Comparison of ENCODE assay signal across 15 cellular contexts in the genomic region with DNA sequence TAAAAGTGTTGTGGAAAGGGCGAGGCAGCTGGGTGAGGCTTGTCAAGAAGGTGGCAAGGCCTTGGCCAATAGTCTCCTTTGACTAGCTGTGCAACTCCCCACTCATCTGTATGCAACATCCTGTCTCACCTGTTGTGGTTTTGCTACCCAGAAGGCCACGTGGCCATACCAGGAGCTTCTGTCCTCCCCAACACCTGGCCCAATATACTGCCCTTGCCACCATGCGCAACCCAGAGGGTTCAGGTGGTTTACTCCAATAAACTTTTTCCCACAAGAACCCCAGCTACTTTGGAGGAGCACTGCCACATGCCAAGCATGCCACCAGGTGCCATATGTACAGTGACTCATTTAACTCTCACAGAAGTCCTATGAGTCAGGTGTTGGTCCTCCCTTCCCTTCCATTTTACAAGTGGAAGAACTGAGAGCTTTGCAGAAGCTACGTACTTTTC. TPM values are rescaled to one million over a fixed set of nuclear protein-coding genes. Genes with fewer than 3 reads are reported as not detected.
A peak's percentile ranks its signal among the peaks of the same experiment; 100 is the strongest.
DNase-seq lines count a peak whose midpoint lies in the region; ATAC-seq, FAIRE-seq and TF ChIP-seq lines count a peak whose summit lies in the region.
"Had no signal": no experiment of that assay in that cellular context is flagged by ENCODE, and none has a peak within 500 bp of the region (broad histone marks: within the 10 kb centered on the region; RNA-seq: fewer than 3 reads in every experiment).

No MANE protein-coding gene starts in this region.

- FAIRE-seq in A549 (lab: Jason Lieb, UNC) = no peak
- FAIRE-seq: colon had no signal

- WGBS in A549 (ENCODE audit: missing lambda C conversion rate) = 95% methylated on average over 4 of the region's 4 CpGs

- peaks cover 8% of the 10 kb centered on the region for H3K4me1 Mint-ChIP-seq in CD8-positive, alpha-beta T cell (ENCODE audit: low read depth)
- H3K4me1 Mint-ChIP-seq in natural killer cell treated with Interleukin-12 subunit alpha and Interleukin-12 subunit beta and Interleukin-15 and Interleukin-18, amount 100 ng/mL, for 72 hours (ENCODE audit: low read depth in 2 of 2) = peaks cover 3 to 6% of the 10 kb centered on the region in 2 donors
- H3K4me1 Mint-ChIP-seq: H9, WTC11 had no signal

- DNase-seq in A549 (ENCODE audit: low read depth in 1 of 2, low spot score in 1 of 2) (no peak), RWPE2 (ENCODE audit: low spot score) (no peak), epithelial cell of prostate (ENCODE audit: low read depth, low spot score) (peak; percentile 89), tibial artery (no peak), COLO668 (lab: John Stamatoyannopoulos, UW; ENCODE audit: unreplicated experiment) (no peak)
- peak in 1 of 7 experiments; percentile 37 for DNase-seq in CD8-positive, alpha-beta T cell
- no peak for DNase-seq in natural killer cell treated with Interleukin-12 subunit alpha and Interleukin-12 subunit beta and Interleukin-15 and Interleukin-18, amount 100 ng/mL, for 72 hours (ENCODE audit: low spot score)
- DNase-seq: CD8-positive, alpha-beta memory T cell; erythroblast; H9; NK-92 treated with Interleukin-12 subunit alpha and Interleukin-12 subunit beta, amount 100 ng/mL, for 24 hours had no signal

- no peaks in the 10 kb centered on the region for H3K27me3 Mint-ChIP-seq in CD8-positive, alpha-beta T cell (ENCODE audit: low read depth)
- no peaks in the 10 kb centered on the region for H3K27me3 Mint-ChIP-seq in natural killer cell treated with Interleukin-12 subunit alpha and Interleukin-12 subunit beta and Interleukin-15 and Interleukin-18, amount 100 ng/mL, for 72 hours
- H3K27me3 Mint-ChIP-seq: CD8-positive, alpha-beta memory T cell had no signal

- no peaks in the 10 kb centered on the region for H3K27me3 ChIP-seq in CD8-positive, alpha-beta T cell (ENCODE audit: insufficient read depth, low read length)
- H3K27me3 ChIP-seq in RWPE2 (ENCODE audit: insufficient read depth, poor library complexity, severe bottlenecking) (no peaks in the 10 kb centered on the region), tibial artery (no peaks in the 10 kb centered on the region)
- H3K27me3 ChIP-seq: adrenal gland had no signal

- no peak overlapping the region for H3K4me2 ChIP-seq in A549

- TF ChIP-seq CTCF in A549 (IDR thresholded peaks at IDR 0.05) = no peak
- no peak for TF ChIP-seq CTCF in CD8-positive, alpha-beta T cell (IDR thresholded peaks at IDR 0.05)
- no peak for TF ChIP-seq CTCF in RWPE2 (IDR thresholded peaks at IDR 0.05; ENCODE audit: poor library complexity, severe bottlenecking)
- TF ChIP-seq CTCF in tibial artery (IDR thresholded peaks at IDR 0.05) = no peak

- H3K4me1 ChIP-seq in A549 = peaks cover 6% of the 10 kb centered on the region; the same call in 1 of the 3 replicates
- H3K4me1 ChIP-seq in CD8-positive, alpha-beta T cell (ENCODE audit: insufficient read depth, low read length) = no peaks in the 10 kb centered on the region
- H3K4me1 ChIP-seq in RWPE2 (ENCODE audit: insufficient read depth, poor library complexity, severe bottlenecking) = peaks cover 8% of the 10 kb centered on the region
- no peaks in the 10 kb centered on the region for H3K4me1 ChIP-seq in tibial artery
- H3K4me1 ChIP-seq: adrenal gland had no signal

- no peak overlapping the region for H3K4me3 Mint-ChIP-seq in CD8-positive, alpha-beta T cell
- no peak overlapping the region for H3K4me3 Mint-ChIP-seq in natural killer cell treated with Interleukin-12 subunit alpha and Interleukin-12 subunit beta and Interleukin-15 and Interleukin-18, amount 100 ng/mL, for 72 hours
- H3K4me3 Mint-ChIP-seq: CD8-positive, alpha-beta memory T cell; H9; nephron; WTC11 had no signal

- no peaks in the 10 kb centered on the region for H3K9me3 Mint-ChIP-seq in CD8-positive, alpha-beta T cell
- H3K9me3 Mint-ChIP-seq in natural killer cell treated with Interleukin-12 subunit alpha and Interleukin-12 subunit beta and Interleukin-15 and Interleukin-18, amount 100 ng/mL, for 72 hours = no peaks in the 10 kb centered on the region
- H3K9me3 Mint-ChIP-seq: CD8-positive, alpha-beta memory T cell; H9; nephron; WTC11 had no signal

- intact Hi-C loops in CD8-positive, alpha-beta T cell (cut with DNase I, micrococcal nuclease) = no loop called here
- intact Hi-C loops in tibial artery (cut with DNase I; ENCODE audit: low total_unique reads) = no loop called here

- H3K27ac Mint-ChIP-seq in CD8-positive, alpha-beta T cell = peak overlapping the region; percentile 50
- no peak overlapping the region for H3K27ac Mint-ChIP-seq in natural killer cell treated with Interleukin-12 subunit alpha and Interleukin-12 subunit beta and Interleukin-15 and Interleukin-18, amount 100 ng/mL, for 72 hours
- H3K27ac Mint-ChIP-seq: nephron, WTC11 had no signal

- ATAC-seq in A549 (peak; percentile 15 to 41; a peak in 3 of 6 replicates), RWPE2 (ENCODE audit: low read depth) (peak; percentile 66)
- no peak for ATAC-seq in CD8-positive, alpha-beta T cell
- no peak for ATAC-seq in natural killer cell treated with Interleukin-12 subunit alpha and Interleukin-12 subunit beta and Interleukin-15 and Interleukin-18, amount 100 ng/mL, for 72 hours
- ATAC-seq: WTC11 had no signal

- TF ChIP-seq EP300 in A549 (IDR thresholded peaks at IDR 0.05) = no peak

- CTCF ChIA-PET in A549 (lab: Yijun Ruan, JAX) = interaction anchor here (0.7 to 2.5 kb wide), 4 partner anchors 8 to 555 kb away, joined by 3 to 16 read pairs (median 6); a partner anchor contains a TSS
- CTCF ChIA-PET in CD8-positive, alpha-beta T cell (lab: Charles Lee) = interaction anchor here (1.6 kb wide), 1 partner anchor 41 kb away, joined by 3 read pairs; no protein-coding TSS in a partner anchor

- no peak for TF ChIP-seq RAD21 in A549 (conservative IDR thresholded peaks at IDR 0.05 in 1 of 2, IDR thresholded peaks at IDR 0.05 in 1 of 2)

- H3K4me3 ChIP-seq in A549 = no peak overlapping the region
- no peak overlapping the region for H3K4me3 ChIP-seq in CD8-positive, alpha-beta T cell (ENCODE audit: low read depth, low read length)
- no peak overlapping the region for H3K4me3 ChIP-seq in RWPE2 (ENCODE audit: severe bottlenecking)
- H3K4me3 ChIP-seq in tibial artery = no peak overlapping the region
- H3K4me3 ChIP-seq: adrenal gland had no signal

- H3K27ac ChIP-seq in A549 (no peak overlapping the region), RWPE2 (ENCODE audit: poor library complexity, severe bottlenecking) (peak overlapping the region; percentile 19), epithelial cell of prostate (peak overlapping the region; percentile 80), tibial artery (no peak overlapping the region)
- H3K27ac ChIP-seq in CD8-positive, alpha-beta T cell (ENCODE audit: low read depth, low read length) = no peak overlapping the region
- H3K27ac ChIP-seq: adrenal gland had no signal

- POLR2A ChIA-PET in A549 (lab: Yijun Ruan, JAX) = interaction anchor here (0.6 to 1.1 kb wide), 3 partner anchors 10 to 23 kb away, joined by 3 read pairs; a partner anchor contains a TSS
- POLR2A ChIA-PET in CD8-positive, alpha-beta T cell (lab: Charles Lee) = interaction anchor here (1.4 kb wide), 1 partner anchor 11 kb away, joined by 6 read pairs; a partner anchor contains a TSS

- H3K9me3 ChIP-seq in A549 (no peaks in the 10 kb centered on the region), RWPE2 (ENCODE audit: severe bottlenecking) (no peaks in the 10 kb centered on the region), tibial artery (no peaks in the 10 kb centered on the region)
- no peaks in the 10 kb centered on the region for H3K9me3 ChIP-seq in CD8-positive, alpha-beta T cell (ENCODE audit: low read length)
- H3K9me3 ChIP-seq: adrenal gland had no signal

- H3K36me3 ChIP-seq in CD8-positive, alpha-beta T cell (ENCODE audit: insufficient read depth, low read length) = no peaks in the 10 kb centered on the region
- H3K36me3 ChIP-seq in RWPE2 (ENCODE audit: low read depth) = peaks cover 89% of the 10 kb centered on the region
- H3K36me3 ChIP-seq in tibial artery = peaks cover 36 to 73% (median 36%) of the 10 kb centered on the region in 3 donors

- TF ChIP-seq POLR2A in A549 (IDR thresholded peaks at IDR 0.05; ENCODE audit: low read length) = no peak

- H3K36me3 Mint-ChIP-seq in CD8-positive, alpha-beta T cell = peaks cover 59% of the 10 kb centered on the region
- H3K36me3 Mint-ChIP-seq in natural killer cell treated with Interleukin-12 subunit alpha and Interleukin-12 subunit beta and Interleukin-15 and Interleukin-18, amount 100 ng/mL, for 72 hours = peaks cover 28% of the 10 kb centered on the region

RNA-seq across cellular contexts. Expression of a gene that starts 10.2 kb away (rescaled TPM):
- polyA plus RNA-seq in A549 (2011; rRNA removed) (99.0 and 124 TPM in 2 replicates), A549 (2017; fragmentation: RNase III; extraction: RNeasy Plus Mini Kit Qiagen cat#74134 plus additional on column Dnase treatment) (91.7 to 103 TPM (median 94.4 TPM) in 3 replicates)
- 173 and 188 TPM in 2 replicates for polyA plus RNA-seq in A549 (2012; cell fraction: cytosol; rRNA removed)
- polyA plus RNA-seq in A549 (2012; cell fraction: nucleus; rRNA removed) = 710 and 720 TPM in 2 replicates
- polyA minus RNA-seq in A549 (2011; rRNA and poly(A)+ RNA removed) = 187 and 212 TPM in 2 replicates
- total RNA-seq in CD8-positive, alpha-beta T cell = 10 to 100 TPM; 55.9 to 57.7 TPM
- total RNA-seq in natural killer cell treated with Interleukin-12 subunit alpha and Interleukin-12 subunit beta and Interleukin-15 and Interleukin-18, amount 100 ng/mL, for 72 hours = 100 to 1,000 TPM; 103 to 333 TPM

RNA-seq across cellular contexts. Expression of a gene that starts 10.3 kb away (rescaled TPM):
- 26.1 and 30.0 TPM in 2 replicates for polyA plus RNA-seq in A549 (2011; rRNA removed)
- polyA plus RNA-seq in A549 (2012; cell fraction: cytosol; rRNA removed) = 14.1 and 18.5 TPM in 2 replicates
- polyA plus RNA-seq in A549 (2012; cell fraction: nucleus; rRNA removed) = 5.0 and 8.7 TPM in 2 replicates
- 30.8 to 32.3 TPM (median 32.1 TPM) in 3 replicates for polyA plus RNA-seq in A549 (2017; fragmentation: RNase III; extraction: RNeasy Plus Mini Kit Qiagen cat#74134 plus additional on column Dnase treatment)
- polyA minus RNA-seq in A549 (2011; rRNA and poly(A)+ RNA removed) = 6.1 and 6.8 TPM in 2 replicates
- total RNA-seq in CD8-positive, alpha-beta T cell = 1 to 10 TPM; 2.3 to 3.4 TPM
- 10 to 100 TPM; 13.0 to 21.5 TPM for total RNA-seq in natural killer cell treated with Interleukin-12 subunit alpha and Interleukin-12 subunit beta and Interleukin-15 and Interleukin-18, amount 100 ng/mL, for 72 hours

RNA-seq across cellular contexts. Expression of a gene that starts 20.3 kb away (rescaled TPM):
- 144 and 163 TPM in 2 replicates for polyA plus RNA-seq in A549 (2011; rRNA removed)
- polyA plus RNA-seq in A549 (2012; cell fraction: cytosol; rRNA removed) = 79.3 and 90.6 TPM in 2 replicates
- polyA plus RNA-seq in A549 (2012; cell fraction: nucleus; rRNA removed) = 97.0 and 107 TPM in 2 replicates
- 79.9 to 91.9 TPM (median 83.7 TPM) in 3 replicates for polyA plus RNA-seq in A549 (2017; fragmentation: RNase III; extraction: RNeasy Plus Mini Kit Qiagen cat#74134 plus additional on column Dnase treatment)
- 116 and 122 TPM in 2 replicates for polyA minus RNA-seq in A549 (2011; rRNA and poly(A)+ RNA removed)
- total RNA-seq in CD8-positive, alpha-beta T cell = 100 to 1,000 TPM; 185 to 193 TPM
- total RNA-seq in natural killer cell treated with Interleukin-12 subunit alpha and Interleukin-12 subunit beta and Interleukin-15 and Interleukin-18, amount 100 ng/mL, for 72 hours = 100 to 1,000 TPM; 128 to 130 TPM

RNA-seq across cellular contexts. Expression of a gene that starts 38.0 kb away (rescaled TPM):
- 147 and 166 TPM in 2 replicates for polyA plus RNA-seq in A549 (2011; rRNA removed)
- 84.1 and 87.6 TPM in 2 replicates for polyA plus RNA-seq in A549 (2012; cell fraction: cytosol; rRNA removed)
- 27.1 and 57.5 TPM in 2 replicates for polyA plus RNA-seq in A549 (2012; cell fraction: nucleus; rRNA removed)
- 111 to 120 TPM (median 117 TPM) in 3 replicates for polyA plus RNA-seq in A549 (2017; fragmentation: RNase III; extraction: RNeasy Plus Mini Kit Qiagen cat#74134 plus additional on column Dnase treatment)
- 23.1 and 26.8 TPM in 2 replicates for polyA minus RNA-seq in A549 (2011; rRNA and poly(A)+ RNA removed)
- total RNA-seq in CD8-positive, alpha-beta T cell = 10 to 100 TPM; 82.2 to 87.1 TPM
- 10 to 100 TPM; 36.8 to 38.1 TPM for total RNA-seq in natural killer cell treated with Interleukin-12 subunit alpha and Interleukin-12 subunit beta and Interleukin-15 and Interleukin-18, amount 100 ng/mL, for 72 hours

Comparison
In these comparisons a context has a peak if more than half of its experiments do, and no peak if none do; other contexts are left out.
1. ATAC-seq: peak in A549 (2 of 2) and RWPE2 (single experiment); none in CD8-positive, alpha-beta T cell (single experiment) and natural killer cell treated with Interleukin-12 subunit alpha and Interleukin-12 subunit beta and Interleukin-15 and Interleukin-18, amount 100 ng/mL, for 72 hours (0 of 2).
2. H3K27ac ChIP-seq: peak in RWPE2 (single experiment) and epithelial cell of prostate (single experiment); none in A549 (0 of 2), CD8-positive, alpha-beta T cell (single experiment) and tibial artery (0 of 2).